ENCODE assay signal across 1 cellular context in the genomic region with DNA sequence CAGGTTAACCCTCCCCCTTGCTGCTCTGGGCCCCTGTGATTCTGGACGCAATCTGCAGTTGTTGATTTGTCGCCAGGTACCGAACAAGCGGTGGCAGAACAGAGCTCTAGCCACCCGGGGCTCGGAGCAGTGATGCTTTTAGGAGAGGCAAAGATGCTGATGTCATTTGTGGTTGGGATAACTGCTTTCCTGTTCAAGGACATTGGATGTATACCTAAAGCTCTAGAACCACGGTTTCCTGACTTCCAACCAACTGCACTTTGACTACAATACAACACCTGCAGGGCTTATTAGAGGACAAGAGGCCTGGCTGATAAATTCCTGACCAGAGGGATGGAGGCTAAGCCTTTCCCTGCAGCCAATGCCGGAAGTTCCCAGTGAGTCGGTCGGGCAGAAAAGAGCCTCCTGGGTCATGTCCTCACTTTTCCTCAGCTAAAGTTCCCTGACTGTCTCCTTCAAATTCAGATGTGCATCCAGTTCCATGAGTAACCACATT.
TF ChIP-seq lines count a peak whose summit lies in the region.

No MANE protein-coding gene starts in this region.

TF ChIP-seq in H1, 55 proteins besides CTCF, POLR2A, EP300 and RAD21:
- TF ChIP-seq TAF1 (IDR thresholded peaks at IDR 0.05; ENCODE audit: low read depth, low read length) = no peak
- TF ChIP-seq RFX5 (IDR thresholded peaks at IDR 0.05; ENCODE audit: borderline replicate concordance, low read depth, low read length) = peak; percentile 72; the same call in 1 of the 2 replicates
- peak; percentile 27; the same call in 1 of the 2 replicates for TF ChIP-seq RBBP5 (IDR thresholded peaks at IDR 0.05; ENCODE audit: borderline replicate concordance, low read depth, low read length)
